ENCODE assay signal across 8 cellular contexts in genomic region chr15:55196011-55196410, GRCh38. TPM values are rescaled to one million over a fixed set of nuclear protein-coding genes. Genes with fewer than 3 reads are reported as not detected.
DNase-seq lines count a peak whose midpoint lies in the region; ATAC-seq, FAIRE-seq and TF ChIP-seq lines count a peak whose summit lies in the region.

No MANE protein-coding gene starts in this region.

- H3K27ac ChIP-seq in skeletal muscle tissue (ENCODE audit: low read depth, low read length) = peak overlapping the region; percentile 93

- peaks cover 14 to 22% (median 22%) of the 10 kb centered on the region in 3 donors for H3K4me1 ChIP-seq in skeletal muscle tissue (ENCODE audit: control insufficient read depth in 3 of 3, insufficient read depth in 3 of 3, low read length in 3 of 3)

- H3K36me3 ChIP-seq in skeletal muscle tissue (ENCODE audit: control insufficient read depth in 3 of 3, insufficient read depth in 3 of 3, low read length in 3 of 3) = peaks cover 4 to 10% (median 8%) of the 10 kb centered on the region in 3 donors

- H3K27me3 ChIP-seq in skeletal muscle tissue (ENCODE audit: control insufficient read depth in 3 of 3, insufficient read depth in 3 of 3, low read length in 3 of 3) = no peaks in the 10 kb centered on the region

- peak overlapping the region; percentile 94 to 96 (median 95) for H3K4me3 ChIP-seq in skeletal muscle tissue (ENCODE audit: low read length in 3 of 3)

- DNase-seq in GM12891 (ENCODE audit: insufficient read length, low spot score) (no peak), RPMI8226 (peak; percentile 19), germinal center (ENCODE audit: low spot score) (peak; percentile 10), H54 (ENCODE audit: insufficient read length, low spot score) (no peak), NCI-H2171 (lab: John Stamatoyannopoulos, UW) (no peak)

- no peaks in the 10 kb centered on the region for H3K9me3 ChIP-seq in skeletal muscle tissue (ENCODE audit: control insufficient read depth in 3 of 3, low read length in 3 of 3)

- no peak for TF ChIP-seq POLR2A in GM12891 (IDR thresholded peaks at IDR 0.05; ENCODE audit: low read depth, low read length)
- TF ChIP-seq POLR2A in H54 (IDR thresholded peaks at IDR 0.05; ENCODE audit: low read depth, low read length) = no peak

- peak overlapping the region; percentile 94 to 98 (median 95) for H3K9ac ChIP-seq in skeletal muscle tissue (ENCODE audit: low read depth in 1 of 3, low read length in 3 of 3)

- ATAC-seq in GM18502 (IDR thresholded peaks at IDR 0.05; ENCODE audit: poor library complexity, unreplicated experiment) (no peak), GM21526 (IDR thresholded peaks at IDR 0.05; ENCODE audit: low FRiP score, unreplicated experiment) (no peak)

- FAIRE-seq in GM12891 (lab: Jason Lieb, UNC) (no peak), H54 (lab: Jason Lieb, UNC) (no peak)

TF ChIP-seq in GM12891, 5 proteins besides CTCF, POLR2A, EP300 and RAD21:
- TF ChIP-seq SPI1 (IDR thresholded peaks at IDR 0.05; ENCODE audit: low read depth, low read length) (peak; percentile 64), POU2F2 (IDR thresholded peaks at IDR 0.05; ENCODE audit: low read depth, low read length) (no peak)

RNA-seq across cellular contexts. Expression of gene RSL24D1, which starts 0.7 kb away (rescaled TPM):
- polyA plus RNA-seq in GM12891 (2012; ENCODE audit: low read depth, missing spikeins) = 100 TPM
- 69.4 TPM for total RNA-seq in skeletal muscle tissue

Comparison
In these comparisons a context has a peak if more than half of its experiments do, and no peak if none do; other contexts are left out.
1. DNase-seq: peak in RPMI8226 (single experiment) and germinal center (single experiment); none in GM12891 (single experiment), H54 (single experiment) and NCI-H2171 (single experiment).